ENCODE assay signal across 8 cellular contexts in the genomic region with DNA sequence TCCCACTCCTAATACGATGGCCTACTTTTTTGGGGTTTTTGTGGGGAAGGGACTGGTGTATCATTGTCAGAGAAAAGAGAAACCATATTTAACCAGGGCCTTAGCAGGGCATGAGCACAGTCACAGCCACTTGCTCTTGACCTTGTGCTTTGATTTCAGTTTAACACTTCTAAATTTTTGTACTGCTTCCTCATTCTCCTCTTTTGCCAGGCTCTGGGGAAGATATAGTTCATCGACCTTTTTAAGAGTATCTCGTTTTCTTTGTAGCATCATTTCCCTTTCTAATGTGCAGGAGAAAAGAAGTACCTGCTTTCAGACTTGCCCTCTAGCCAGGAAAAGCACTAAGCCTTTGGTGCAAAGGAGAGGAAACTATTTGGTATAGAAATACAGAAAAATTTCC. TPM values are rescaled to one million over a fixed set of nuclear protein-coding genes. Genes with fewer than 3 reads are reported as not detected.
DNase-seq lines count a peak whose midpoint lies in the region; ATAC-seq, FAIRE-seq and TF ChIP-seq lines count a peak whose summit lies in the region.

No MANE protein-coding gene starts in this region.

- no peaks in the 10 kb centered on the region for H3K27me3 ChIP-seq in gastroesophageal sphincter

- peak overlapping the region in 3 of 4 donors; percentile 31 to 99 (median 99) for H3K27ac ChIP-seq in gastroesophageal sphincter

- peaks cover 10 to 70% (median 28%) of the 10 kb centered on the region in 3 donors for H3K4me1 ChIP-seq in gastroesophageal sphincter

- TF ChIP-seq CTCF in WTC11 (IDR thresholded peaks at IDR 0.05) (no peak), gastroesophageal sphincter (IDR thresholded peaks at IDR 0.05) (no peak), D721Med (IDR thresholded peaks at IDR 0.05; ENCODE audit: insufficient read depth, missing control alignments) (no peak)

- DNase-seq in activated CD4-positive, alpha-beta T cell treated with anti-CD3 and anti-CD28 coated beads for 36 hours, result no peak
- DNase-seq in activated CD4-positive, alpha-beta T cell treated with anti-CD3 and anti-CD28 coated beads for 1 hour, result no peak
- DNase-seq in WTC11 (ENCODE audit: low spot score) (no peak), NCI-H774 (lab: John Stamatoyannopoulos, UW) (no peak), NCI-H2171 (lab: John Stamatoyannopoulos, UW) (no peak), D721Med (ENCODE audit: insufficient read length, low spot score) (no peak)
- no peak for DNase-seq in stimulated activated naive CD8-positive, alpha-beta T cell treated with anti-CD3 and anti-CD28 coated beads, Interleukin-15, amount 100 ng/mL, for 72 hours

- H3K27ac Mint-ChIP-seq in activated CD4-positive, alpha-beta T cell treated with anti-CD3 and anti-CD28 coated beads for 36 hours, result peak overlapping the region; percentile 95
- H3K27ac Mint-ChIP-seq in WTC11, result no peak overlapping the region
- H3K27ac Mint-ChIP-seq in stimulated activated naive CD8-positive, alpha-beta T cell treated with anti-CD3 and anti-CD28 coated beads, Interleukin-15, amount 100 ng/mL, for 72 hours, result peak overlapping the region; percentile 27 to 96

- FAIRE-seq in D721Med (lab: Jason Lieb, UNC), result no peak

- H3K9me3 Mint-ChIP-seq in activated CD4-positive, alpha-beta T cell treated with anti-CD3 and anti-CD28 coated beads for 36 hours (ENCODE audit: low read depth), result no peaks in the 10 kb centered on the region
- no peaks in the 10 kb centered on the region for H3K9me3 Mint-ChIP-seq in WTC11
- H3K9me3 Mint-ChIP-seq in stimulated activated naive CD8-positive, alpha-beta T cell treated with anti-CD3 and anti-CD28 coated beads, Interleukin-15, amount 100 ng/mL, for 72 hours, result no peaks in the 10 kb centered on the region

- POLR2A ChIA-PET in activated CD4-positive, alpha-beta T cell treated with anti-CD3 and anti-CD28 coated beads for 36 hours (lab: Charles Lee), result no interaction called here
- POLR2A ChIA-PET in WTC11 (lab: Charles Lee), result no interaction called here

- H3K4me3 Mint-ChIP-seq in activated CD4-positive, alpha-beta T cell treated with anti-CD3 and anti-CD28 coated beads for 36 hours, result peak overlapping the region; percentile 98
- H3K4me3 Mint-ChIP-seq in WTC11, result peak overlapping the region; percentile 32
- H3K4me3 Mint-ChIP-seq in stimulated activated naive CD8-positive, alpha-beta T cell treated with anti-CD3 and anti-CD28 coated beads, Interleukin-15, amount 100 ng/mL, for 72 hours, result peak overlapping the region; percentile 90

- peaks cover 60% of the 10 kb centered on the region for H3K4me1 Mint-ChIP-seq in activated CD4-positive, alpha-beta T cell treated with anti-CD3 and anti-CD28 coated beads for 36 hours
- H3K4me1 Mint-ChIP-seq in WTC11, result peaks cover 70% of the 10 kb centered on the region
- H3K4me1 Mint-ChIP-seq in stimulated activated naive CD8-positive, alpha-beta T cell treated with anti-CD3 and anti-CD28 coated beads, Interleukin-15, amount 100 ng/mL, for 72 hours, result peaks cover 61% of the 10 kb centered on the region

- intact Hi-C loops in activated CD4-positive, alpha-beta T cell treated with anti-CD3 and anti-CD28 coated beads for 36 hours (cut with DNase I, micrococcal nuclease), result loop anchor here (5.0 to 10.0 kb wide), 6 partner anchors 642 to 1032 kb away; partner anchors contain the start of genes FUT8 (in 1 of the 2), PPP2R5E (in 1 of the 2), SGPP1 (in 1 of the 2) and WDR89 (in 1 of the 2)

- no peak for ATAC-seq in activated CD4-positive, alpha-beta T cell treated with anti-CD3 and anti-CD28 coated beads for 36 hours
- ATAC-seq in WTC11 (no peak), gastroesophageal sphincter (no peak)
- ATAC-seq in stimulated activated naive CD8-positive, alpha-beta T cell treated with anti-CD3 and anti-CD28 coated beads, Interleukin-15, amount 100 ng/mL, for 72 hours, result no peak

- peaks cover 45% of the 10 kb centered on the region for H3K36me3 Mint-ChIP-seq in activated CD4-positive, alpha-beta T cell treated with anti-CD3 and anti-CD28 coated beads for 36 hours (ENCODE audit: low read depth)
- H3K36me3 Mint-ChIP-seq in WTC11, result no peaks in the 10 kb centered on the region

- H3K4me3 ChIP-seq in gastroesophageal sphincter, result peak overlapping the region in 1 of 2 donors; percentile 87

- CTCF ChIA-PET in activated CD4-positive, alpha-beta T cell treated with anti-CD3 and anti-CD28 coated beads for 36 hours (lab: Charles Lee), result no interaction called here
- CTCF ChIA-PET in WTC11 (lab: Charles Lee), result no interaction called here

- no peak for TF ChIP-seq EP300 in gastroesophageal sphincter (IDR thresholded peaks at IDR 0.05)

- no peak for TF ChIP-seq POLR2A in gastroesophageal sphincter (IDR thresholded peaks at IDR 0.05)

- no peaks in the 10 kb centered on the region for H3K9me3 ChIP-seq in gastroesophageal sphincter

- H3K36me3 ChIP-seq in gastroesophageal sphincter, result no peaks in the 10 kb centered on the region

- H3K27me3 Mint-ChIP-seq in activated CD4-positive, alpha-beta T cell treated with anti-CD3 and anti-CD28 coated beads for 36 hours, result no peaks in the 10 kb centered on the region
- no peaks in the 10 kb centered on the region for H3K27me3 Mint-ChIP-seq in WTC11 (ENCODE audit: low read depth)
- no peaks in the 10 kb centered on the region for H3K27me3 Mint-ChIP-seq in stimulated activated naive CD8-positive, alpha-beta T cell treated with anti-CD3 and anti-CD28 coated beads, Interleukin-15, amount 100 ng/mL, for 72 hours

- WGBS in gastroesophageal sphincter (ENCODE audit: low coverage in 1 of 2), 2 donors, result 25 to 42% methylated on average over 3 of the region's 3 CpGs

TF ChIP-seq in WTC11, 78 proteins besides CTCF, POLR2A, EP300 and RAD21 (continues in another document):
- TF ChIP-seq ZNF232 (CRISPR knock-in tag; IDR thresholded peaks at IDR 0.05), result no peak
- TF ChIP-seq RORB (CRISPR knock-in tag; IDR thresholded peaks at IDR 0.05), result no peak
- no peak for TF ChIP-seq NR3C1 (CRISPR knock-in tag; conservative IDR thresholded peaks at IDR 0.05; ENCODE audit: low read depth)
- no peak for TF ChIP-seq PRRX2 (CRISPR knock-in tag; IDR thresholded peaks at IDR 0.05)
- TF ChIP-seq SMAD4 (CRISPR knock-in tag; IDR thresholded peaks at IDR 0.05), result no peak
- no peak for TF ChIP-seq MXD4 (CRISPR knock-in tag; IDR thresholded peaks at IDR 0.05; ENCODE audit: borderline replicate concordance)
- no peak for TF ChIP-seq ZNF138 (CRISPR knock-in tag; conservative IDR thresholded peaks at IDR 0.05)
- no peak for TF ChIP-seq ZNF396 (CRISPR knock-in tag; IDR thresholded peaks at IDR 0.05; ENCODE audit: borderline replicate concordance)
- no peak for TF ChIP-seq ZNF281 (CRISPR knock-in tag; IDR thresholded peaks at IDR 0.05)
- TF ChIP-seq SMAD3 (CRISPR knock-in tag; IDR thresholded peaks at IDR 0.05; ENCODE audit: borderline replicate concordance), result no peak
- TF ChIP-seq, protein P1, sequence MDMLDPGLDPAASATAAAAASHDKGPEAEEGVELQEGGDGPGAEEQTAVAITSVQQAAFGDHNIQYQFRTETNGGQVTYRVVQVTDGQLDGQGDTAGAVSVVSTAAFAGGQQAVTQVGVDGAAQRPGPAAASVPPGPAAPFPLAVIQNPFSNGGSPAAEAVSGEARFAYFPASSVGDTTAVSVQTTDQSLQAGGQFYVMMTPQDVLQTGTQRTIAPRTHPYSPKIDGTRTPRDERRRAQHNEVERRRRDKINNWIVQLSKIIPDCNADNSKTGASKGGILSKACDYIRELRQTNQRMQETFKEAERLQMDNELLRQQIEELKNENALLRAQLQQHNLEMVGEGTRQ (CRISPR knock-in tag; IDR thresholded peaks at IDR 0.05), result no peak
- TF ChIP-seq NR2C2 (CRISPR knock-in tag; IDR thresholded peaks at IDR 0.05), result no peak

RNA-seq across cellular contexts. Expression of gene ZBTB1, which starts 2.2 kb away (rescaled TPM):
- 10 to 100 TPM; 41.4 to 45.0 TPM for total RNA-seq in activated CD4-positive, alpha-beta T cell treated with anti-CD3 and anti-CD28 coated beads for 36 hours
- total RNA-seq in WTC11 (2021), result 24.7 to 32.5 TPM (median 31.7 TPM) in 3 replicates
- 10 to 100 TPM; 39.8 to 71.1 (median 44.5) TPM for total RNA-seq in gastroesophageal sphincter

RNA-seq across cellular contexts. Expression of gene ZBTB25, which starts 3.1 kb away (rescaled TPM):
- total RNA-seq in activated CD4-positive, alpha-beta T cell treated with anti-CD3 and anti-CD28 coated beads for 36 hours, result 10 to 100 TPM; 32.7 to 40.0 TPM
- total RNA-seq in WTC11 (2021), result 11.9 to 14.0 TPM (median 13.1 TPM) in 3 replicates
- 10 to 100 TPM in 2 of 4 donors, 1 to 10 TPM in 2; 7.4 to 12.5 (median 9.8) TPM for total RNA-seq in gastroesophageal sphincter

RNA-seq across cellular contexts. Expression of gene HSPA2, which starts 33.8 kb away (rescaled TPM):
- total RNA-seq in activated CD4-positive, alpha-beta T cell treated with anti-CD3 and anti-CD28 coated beads for 36 hours, result 1 to 10 TPM; 3.2 to 4.1 TPM
- total RNA-seq in WTC11 (2021) (30.2 to 43.9 TPM (median 40.7 TPM) in 3 replicates), gastroesophageal sphincter (100 to 1,000 TPM; 138 to 388 (median 225) TPM)

RNA-seq across cellular contexts. Expression of gene AKAP5, which starts 41.5 kb away (rescaled TPM):
- under 1 TPM; 0.39 to 0.43 TPM for total RNA-seq in activated CD4-positive, alpha-beta T cell treated with anti-CD3 and anti-CD28 coated beads for 36 hours
- total RNA-seq in WTC11 (2021) (2.8 to 3.0 TPM (median 3.0 TPM) in 3 replicates), gastroesophageal sphincter (1 to 10 TPM; 1.9 to 2.6 (median 2.2) TPM)

RNA-seq across cellular contexts. Expression of gene PPP1R36, which starts 43.0 kb away (rescaled TPM):
- total RNA-seq in activated CD4-positive, alpha-beta T cell treated with anti-CD3 and anti-CD28 coated beads for 36 hours, result under 1 TPM in 1 of 2 experiments, not detected in 1; 0.14 TPM
- total RNA-seq in WTC11 (2021), result 0.55 to 0.70 TPM (median 0.64 TPM) in 3 replicates
- total RNA-seq in gastroesophageal sphincter, result 1 to 10 TPM in 3 of 4 donors, not detected in 1; 1.3 to 2.8 (median 1.9) TPM

Comparison
In these comparisons a context has a peak if more than half of its experiments do, and no peak if none do; other contexts are left out.
1. H3K4me3 Mint-ChIP-seq: peak in every context shown above with its lines; median percentile 98 in activated CD4-positive, alpha-beta T cell treated with anti-CD3 and anti-CD28 coated beads for 36 hours; 90 in stimulated activated naive CD8-positive, alpha-beta T cell treated with anti-CD3 and anti-CD28 coated beads, Interleukin-15, amount 100 ng/mL, for 72 hours; 32 in WTC11.